Comparison of ENCODE assay signal across 8 cellular contexts in genomic region chr6:130018292-130018829, GRCh38. TPM values are rescaled to one million over a fixed set of nuclear protein-coding genes. Genes with fewer than 3 reads are reported as not detected.
A peak's percentile ranks its signal among the peaks of the same experiment; 100 is the strongest.
DNase-seq lines count a peak whose midpoint lies in the region; ATAC-seq and TF ChIP-seq lines count a peak whose summit lies in the region.

L3MBTL3 (plus strand) TSS chr6:130018581; CDS start chr6:130042700, 24,119 bp downstream.

- H3K4me1 Mint-ChIP-seq in CD4-positive, alpha-beta memory T cell = peaks cover 17 to 37% (median 20%) of the 10 kb centered on the region in 4 donors

- peaks cover 0 to 5% (median 0%) of the 10 kb centered on the region in 8 donors for H3K9me3 Mint-ChIP-seq in CD4-positive, alpha-beta memory T cell

- peak; percentile 87 to 88 (median 87) for DNase-seq in CD4-positive, alpha-beta memory T cell
- peak; percentile 77 for DNase-seq in HT1080 (ENCODE audit: low read depth)
- peak; percentile 82 for DNase-seq in activated T-cell treated with anti-CD3 and anti-CD28 coated beads for 48 hours (ENCODE audit: low read depth)
- peak; percentile 81 to 83 for DNase-seq in erythroblast (lab: John Stamatoyannopoulos, UW)
- DNase-seq in mucosa of gallbladder (ENCODE audit: low spot score) = peak; percentile 89
- peak; percentile 79 for DNase-seq in stimulated activated CD8-positive, alpha-beta memory T cell treated with anti-CD3 and anti-CD28 coated beads, Interleukin-2, amount 100 ng/mL, for 48 hours (ENCODE audit: low read depth in 2 of 2)

- CTCF ChIA-PET in CD4-positive, alpha-beta memory T cell (lab: Charles Lee; ENCODE audit: partially characterized antibody) = interaction anchor here (0.7 to 0.9 kb wide), 2 partner anchors 289 to 519 kb away, joined by 3 read pairs; no protein-coding TSS in a partner anchor

- peaks cover 0 to 2% of the 10 kb centered on the region in 2 donors for H3K27me3 Mint-ChIP-seq in CD4-positive, alpha-beta memory T cell

- H4K20me1 ChIP-seq in OCI-LY3 (ENCODE audit: insufficient read depth, low read length) = no peaks in the 10 kb centered on the region

- TF ChIP-seq POLR2A in erythroblast (IDR thresholded peaks at IDR 0.05; ENCODE audit: low read length) = peak; percentile 37

- no peaks in the 10 kb centered on the region for H3K36me3 ChIP-seq in CD4-positive, alpha-beta memory T cell (ENCODE audit: insufficient read depth, low read length)
- no peaks in the 10 kb centered on the region for H3K36me3 ChIP-seq in OCI-LY3 (replicated peaks; ENCODE audit: low read depth, low read length)

- no peaks in the 10 kb centered on the region for H3K9me3 ChIP-seq in CD4-positive, alpha-beta memory T cell (ENCODE audit: control insufficient read depth in 1 of 2, low read length in 2 of 2)
- no peaks in the 10 kb centered on the region for H3K9me3 ChIP-seq in OCI-LY3 (ENCODE audit: insufficient read depth, low read length)

- H3K4me2 ChIP-seq in OCI-LY3 (ENCODE audit: low read length) = peak within 1 kb of the TSS; percentile 74

- H3K79me2 ChIP-seq in OCI-LY3 (ENCODE audit: low read length) = peaks cover 4% of the 10 kb centered on the region; the same call in 1 of the 2 replicates

- peak within 1 kb of the TSS; percentile 93 to 99 for H3K4me3 ChIP-seq in CD4-positive, alpha-beta memory T cell (ENCODE audit: low read length in 2 of 2)
- H3K4me3 ChIP-seq in OCI-LY3 (ENCODE audit: low read length) = peak within 1 kb of the TSS; percentile 81

- H3K27ac Mint-ChIP-seq in CD4-positive, alpha-beta memory T cell = peak within 1 kb of the TSS; percentile 97 to 99 (median 98)

- POLR2A ChIA-PET in CD4-positive, alpha-beta memory T cell (lab: Charles Lee; ENCODE audit: partially characterized antibody) = interaction anchor here (1.0 to 4.5 kb wide), 7 partner anchors 9 to 335 kb away, joined by 3 to 33 read pairs (median 5); no protein-coding TSS in a partner anchor

- peak within 1 kb of the TSS; percentile 82 for H3K9ac ChIP-seq in OCI-LY3 (ENCODE audit: low read length)

- TF ChIP-seq CTCF in OCI-LY3 (IDR thresholded peaks at IDR 0.05; ENCODE audit: low read depth, low read length) = no peak

- peaks cover 18% of the 10 kb centered on the region for H3K4me1 ChIP-seq in CD4-positive, alpha-beta memory T cell (ENCODE audit: insufficient read depth, low read length)
- peaks cover 9% of the 10 kb centered on the region for H3K4me1 ChIP-seq in OCI-LY3 (ENCODE audit: low read length)

- peak within 1 kb of the TSS; percentile 94 for H2AFZ ChIP-seq in OCI-LY3 (ENCODE audit: low read depth, low read length)

- no peaks in the 10 kb centered on the region for H3K27me3 ChIP-seq in CD4-positive, alpha-beta memory T cell (ENCODE audit: insufficient read depth, low read length)
- H3K27me3 ChIP-seq in OCI-LY3 (ENCODE audit: low read depth, low read length) = no peaks in the 10 kb centered on the region

- ATAC-seq in GM21367 (IDR thresholded peaks at IDR 0.05; ENCODE audit: unreplicated experiment) = peak; percentile 67

- peaks cover 5 to 21% of the 10 kb centered on the region in 2 donors for H3K36me3 Mint-ChIP-seq in CD4-positive, alpha-beta memory T cell

- peak within 1 kb of the TSS; percentile 74 for H3K27ac ChIP-seq in CD4-positive, alpha-beta memory T cell (ENCODE audit: low read depth, low read length)
- peak within 1 kb of the TSS; percentile 42 for H3K27ac ChIP-seq in OCI-LY3 (ENCODE audit: low read length)

- peak within 1 kb of the TSS; percentile 99 to 100 (median 100) for H3K4me3 Mint-ChIP-seq in CD4-positive, alpha-beta memory T cell

- intact Hi-C loops in CD4-positive, alpha-beta memory T cell (cut with micrococcal nuclease) = no loop called here

RNA-seq across cellular contexts. Expression of gene L3MBTL3, which starts in this region (rescaled TPM):
- total RNA-seq in CD4-positive, alpha-beta memory T cell = 10 to 100 TPM; 39.5 to 44.1 TPM
- polyA plus RNA-seq in CD4-positive, alpha-beta memory T cell = 1 to 10 TPM; 2.6 to 9.1 TPM
- total RNA-seq in HT1080 (2014; rRNA removed; shearing (Covaris generic)) = 5.2 and 6.2 TPM in 2 replicates
- polyA plus RNA-seq in HT1080 (2015; cell fraction: cytosol; rRNA removed) = 4.5 and 5.8 TPM in 2 replicates
- 13.1 and 13.8 TPM in 2 replicates for polyA plus RNA-seq in HT1080 (2015; cell fraction: nucleus; rRNA removed)
- total RNA-seq in mucosa of gallbladder = 8.5 TPM

Comparison
In these comparisons a context has a peak if more than half of its experiments do, and no peak if none do; other contexts are left out.
1. Peak in every context shown above with its lines: DNase-seq, ATAC-seq, H3K4me3 ChIP-seq and H3K27ac ChIP-seq.